Comparison of ENCODE assay signal across 10 cellular contexts in genomic region chr20:17936791-17937687, GRCh38. TPM values are rescaled to one million over a fixed set of nuclear protein-coding genes. Genes with fewer than 3 reads are reported as not detected.
DNase-seq lines count a peak whose midpoint lies in the region; ATAC-seq and TF ChIP-seq lines count a peak whose summit lies in the region.
"Had no signal": no experiment of that assay in that cellular context is flagged by ENCODE, and none has a peak within 500 bp of the region (broad histone marks: within the 10 kb centered on the region; RNA-seq: fewer than 3 reads in every experiment).

No MANE protein-coding gene starts in this region.

- no peak for ATAC-seq in thoracic aorta (ENCODE audit: insufficient number of reproducible peaks, low FRiP score, low read depth)
- ATAC-seq in HG02798 (IDR thresholded peaks at IDR 0.05; ENCODE audit: poor library complexity, unreplicated experiment): no peak
- no peak for ATAC-seq in HG02623 (IDR thresholded peaks at IDR 0.05; ENCODE audit: unreplicated experiment)
- ATAC-seq: activated naive CD8-positive, alpha-beta T cell treated with anti-CD3 and anti-CD28 coated beads, Interleukin-2, amount 50 U/mL, for 24 hours had no signal

- H3K27ac ChIP-seq in muscle layer of colon (ENCODE audit: low read depth, low read length): peak overlapping the region; percentile 87
- peak overlapping the region; percentile 70 to 73 for H3K27ac ChIP-seq in thoracic aorta

- DNase-seq in NCI-H2227 treated with DMSO at 0.1 percent for 48 hours (lab: John Stamatoyannopoulos, UW) (peak; percentile 24), fibroblast of gingiva (ENCODE audit: low read depth) (peak; percentile 70), thoracic aorta (ENCODE audit: low spot score) (no peak), superior temporal gyrus (ENCODE audit: extremely low spot score) (no peak), SKM-1 (lab: John Stamatoyannopoulos, UW; ENCODE audit: unreplicated experiment) (no peak)
- DNase-seq: activated naive CD8-positive, alpha-beta T cell treated with anti-CD3 and anti-CD28 coated beads, Interleukin-2, amount 50 U/mL, for 24 hours; GF-D8 had no signal

- H3K9ac ChIP-seq in muscle layer of colon (ENCODE audit: low read length): peak overlapping the region; percentile 18

- H3K27me3 ChIP-seq in muscle layer of colon (ENCODE audit: control insufficient read depth in 1 of 2, insufficient read depth in 2 of 2, low read length in 2 of 2) (no peaks in the 10 kb centered on the region), thoracic aorta (replicated peaks; ENCODE audit: insufficient read depth) (no peaks in the 10 kb centered on the region)

- H3K36me3 ChIP-seq in muscle layer of colon (ENCODE audit: insufficient read depth, low read length) (peaks cover 7% of the 10 kb centered on the region), thoracic aorta (peaks cover 12% of the 10 kb centered on the region)

- H3K9me3 ChIP-seq in muscle layer of colon (ENCODE audit: low read length) (no peaks in the 10 kb centered on the region), thoracic aorta (no peaks in the 10 kb centered on the region)

- H3K4me1 ChIP-seq in muscle layer of colon (ENCODE audit: insufficient read depth, low read length) (peaks cover 53% of the 10 kb centered on the region), thoracic aorta (ENCODE audit: control insufficient read depth in 1 of 2, low read depth in 2 of 2) (peaks cover 21 to 41% of the 10 kb centered on the region in 2 donors)

- no peak for TF ChIP-seq CTCF in thoracic aorta (IDR thresholded peaks at IDR 0.05)

- peak overlapping the region in 1 of 2 donors; percentile 39 for H3K4me3 ChIP-seq in muscle layer of colon (ENCODE audit: low read depth in 1 of 2, low read length in 2 of 2)
- H3K4me3 ChIP-seq in thoracic aorta: peak overlapping the region; percentile 58

RNA-seq across cellular contexts. Expression of gene SNX5, which starts 31.6 kb away (rescaled TPM):
- 100 to 1,000 TPM in 1 of 2 donors, 10 to 100 TPM in 1; 63.0 to 112 TPM for total RNA-seq in thoracic aorta

RNA-seq across cellular contexts. Expression of gene MGME1, which starts 31.8 kb away (rescaled TPM):
- 1 to 10 TPM; 7.4 to 8.8 TPM for total RNA-seq in thoracic aorta

Comparison
In these comparisons a context has a peak if more than half of its experiments do, and no peak if none do; other contexts are left out.
1. DNase-seq: peak in NCI-H2227 treated with DMSO at 0.1 percent for 48 hours (single experiment) and fibroblast of gingiva (single experiment); none in thoracic aorta (single experiment), superior temporal gyrus (single experiment) and SKM-1 (single experiment).